In genomic region chr20:64180673-64181072, GRCh38 we compare ENCODE assay signal across 23 cellular contexts. TPM values are rescaled to one million over a fixed set of nuclear protein-coding genes. Genes with fewer than 3 reads are reported as not detected.
DNase-seq lines count a peak whose midpoint lies in the region; ATAC-seq and TF ChIP-seq lines count a peak whose summit lies in the region.
"Had no signal": no experiment of that assay in that cellular context is flagged by ENCODE, and none has a peak within 500 bp of the region (broad histone marks: within the 10 kb centered on the region; RNA-seq: fewer than 3 reads in every experiment).

No MANE protein-coding gene starts in this region.

- H3K4me1 Mint-ChIP-seq in activated CD8-positive, alpha-beta memory T cell treated with anti-CD3 and anti-CD28 coated beads, Interleukin-2, amount 10 ng/mL, durations not matched to agents 7 days and 5 days, result peaks cover 31% of the 10 kb centered on the region
- H3K4me1 Mint-ChIP-seq in central memory CD8-positive, alpha-beta T cell, result peaks cover 36% of the 10 kb centered on the region
- peaks cover 44 to 51% of the 10 kb centered on the region in 2 donors for H3K4me1 Mint-ChIP-seq in natural killer cell

- no peak for TF ChIP-seq POLR2A in tibial nerve (IDR thresholded peaks at IDR 0.05)

- H3K4me3 Mint-ChIP-seq in activated CD8-positive, alpha-beta memory T cell treated with anti-CD3 and anti-CD28 coated beads, Interleukin-2, amount 10 ng/mL, durations not matched to agents 7 days and 5 days, result no peak overlapping the region
- peak overlapping the region; percentile 2 for H3K4me3 Mint-ChIP-seq in central memory CD8-positive, alpha-beta T cell
- peak overlapping the region; percentile 60 for H3K4me3 Mint-ChIP-seq in natural killer cell
- H3K4me3 Mint-ChIP-seq: HFFc6 had no signal

- H3K27me3 ChIP-seq in tibial nerve, result peaks cover 0 to 14% of the 10 kb centered on the region in 2 donors
- peaks cover 26% of the 10 kb centered on the region for H3K27me3 ChIP-seq in GM23248 (replicated peaks; ENCODE audit: insufficient read depth)

- DNase-seq in activated CD8-positive, alpha-beta memory T cell treated with anti-CD3 and anti-CD28 coated beads, Interleukin-2, amount 10 ng/mL, durations not matched to agents 7 days and 5 days, result peak; percentile 45
- DNase-seq in activated CD8-positive, alpha-beta memory T cell treated with anti-CD3 and anti-CD28 coated beads for 24 hours, result no peak
- peak; percentile 18 for DNase-seq in Jurkat, Clone E6-1 (ENCODE audit: low read depth, low spot score)
- DNase-seq in central memory CD8-positive, alpha-beta T cell (ENCODE audit: low spot score in 2 of 2), result no peak
- no peak for DNase-seq in natural killer cell
- no peak for DNase-seq in tibial nerve (ENCODE audit: low spot score in 2 of 2)
- DNase-seq in GM23248, result no peak
- DNase-seq: EL, GF-D8, H7, HFFc6, KG1, NCI-H1105, NCI-H2081, NCI-H2171, NCI-H345, NCI-H524, NCI-H82 had no signal

- no peaks in the 10 kb centered on the region for H3K79me2 ChIP-seq in GM23248 (ENCODE audit: insufficient read depth)

- H3K9me3 ChIP-seq in tibial nerve, result no peaks in the 10 kb centered on the region
- no peaks in the 10 kb centered on the region for H3K9me3 ChIP-seq in GM23248 (ENCODE audit: low read depth)

- no peak overlapping the region for H3K27ac Mint-ChIP-seq in activated CD8-positive, alpha-beta memory T cell treated with anti-CD3 and anti-CD28 coated beads, Interleukin-2, amount 10 ng/mL, durations not matched to agents 7 days and 5 days
- H3K27ac Mint-ChIP-seq in central memory CD8-positive, alpha-beta T cell (ENCODE audit: low read depth), result no peak overlapping the region
- peak overlapping the region; percentile 2 to 43 for H3K27ac Mint-ChIP-seq in natural killer cell
- H3K27ac Mint-ChIP-seq: HFFc6 had no signal

- H4K20me1 ChIP-seq in GM23248 (ENCODE audit: insufficient read depth), result no peaks in the 10 kb centered on the region

- intact Hi-C loops in natural killer cell (cut with micrococcal nuclease), result no loop called here

- H3F3A ChIP-seq in GM23248 (ENCODE audit: insufficient read depth), result no peaks in the 10 kb centered on the region

- peaks cover 9% of the 10 kb centered on the region for H3K27me3 Mint-ChIP-seq in activated CD8-positive, alpha-beta memory T cell treated with anti-CD3 and anti-CD28 coated beads, Interleukin-2, amount 10 ng/mL, durations not matched to agents 7 days and 5 days
- peaks cover 36% of the 10 kb centered on the region for H3K27me3 Mint-ChIP-seq in central memory CD8-positive, alpha-beta T cell
- peaks cover 0 to 7% of the 10 kb centered on the region in 2 donors for H3K27me3 Mint-ChIP-seq in natural killer cell (ENCODE audit: low read depth in 2 of 2)

- ATAC-seq in activated CD8-positive, alpha-beta memory T cell treated with anti-CD3 and anti-CD28 coated beads, Interleukin-2, amount 10 ng/mL, durations not matched to agents 7 days and 5 days, result no peak
- ATAC-seq in central memory CD8-positive, alpha-beta T cell (replicated peaks; ENCODE audit: extremely low read depth, poor library complexity, severe bottlenecking), result no peak
- peak; percentile 46 to 84 (median 54) for ATAC-seq in natural killer cell
- no peak for ATAC-seq in HG03025 (IDR thresholded peaks at IDR 0.05; ENCODE audit: low FRiP score, unreplicated experiment)
- ATAC-seq: HepG2, Right ventricle myocardium inferior had no signal

- 76 to 77% methylated on average over 7 of the region's 7 CpGs for WGBS in tibial nerve, 2 donors
- 66 to 68% methylated on average over 7 of the region's 7 CpGs for WGBS in GM23248 (ENCODE audit: low coverage in 1 of 2, low lambda C conversion rate in 2 of 2, missing lambda C conversion rate in 2 of 2), 2 experiments

- no peak overlapping the region for H3K4me3 ChIP-seq in Jurkat, Clone E6-1 (ENCODE audit: low read length)
- H3K4me3 ChIP-seq in tibial nerve (no peak overlapping the region), GM23248 (no peak overlapping the region)

- no peak overlapping the region for H3K27ac ChIP-seq in tibial nerve
- H3K27ac ChIP-seq in GM23248, result no peak overlapping the region
- H3K27ac ChIP-seq: C4-2B, HL-60 had no signal

- H3K36me3 ChIP-seq in tibial nerve (no peaks in the 10 kb centered on the region), GM23248 (ENCODE audit: low read depth) (no peaks in the 10 kb centered on the region)

- H3K4me2 ChIP-seq in GM23248 (ENCODE audit: unreplicated experiment), result no peak overlapping the region

- H3K36me3 Mint-ChIP-seq in activated CD8-positive, alpha-beta memory T cell treated with anti-CD3 and anti-CD28 coated beads, Interleukin-2, amount 10 ng/mL, durations not matched to agents 7 days and 5 days, result peaks cover 1% of the 10 kb centered on the region
- no peaks in the 10 kb centered on the region for H3K36me3 Mint-ChIP-seq in central memory CD8-positive, alpha-beta T cell (ENCODE audit: insufficient read depth)
- H3K36me3 Mint-ChIP-seq in natural killer cell, result no peaks in the 10 kb centered on the region

- H3K9me3 Mint-ChIP-seq in activated CD8-positive, alpha-beta memory T cell treated with anti-CD3 and anti-CD28 coated beads, Interleukin-2, amount 10 ng/mL, durations not matched to agents 7 days and 5 days (ENCODE audit: low read depth), result peaks cover 5% of the 10 kb centered on the region
- H3K9me3 Mint-ChIP-seq in central memory CD8-positive, alpha-beta T cell, result no peaks in the 10 kb centered on the region
- H3K9me3 Mint-ChIP-seq in natural killer cell, result no peaks in the 10 kb centered on the region
- H3K9me3 Mint-ChIP-seq: HFFc6 had no signal

- no peak for TF ChIP-seq EP300 in tibial nerve (IDR thresholded peaks at IDR 0.05)

- no peak for TF ChIP-seq CTCF in natural killer cell (IDR thresholded peaks at IDR 0.05)
- TF ChIP-seq CTCF in tibial nerve (IDR thresholded peaks at IDR 0.05), result no peak

- CTCF ChIA-PET in activated CD8-positive, alpha-beta memory T cell treated with anti-CD3 and anti-CD28 coated beads, Interleukin-2, amount 10 ng/mL, durations not matched to agents 7 days and 5 days (lab: Charles Lee), result no interaction called here

- in situ Hi-C loops in GM23248 (cut with MboI), result no loop called here

- peaks cover 0 to 3% (median 0%) of the 10 kb centered on the region in 4 donors for H3K4me1 ChIP-seq in tibial nerve
- H3K4me1 ChIP-seq in GM23248 (ENCODE audit: insufficient read depth), result no peaks in the 10 kb centered on the region

- H3K9ac ChIP-seq in GM23248, result no peak overlapping the region

- H3K9me2 ChIP-seq in GM23248 (ENCODE audit: insufficient read depth), result no peaks in the 10 kb centered on the region

- no peak overlapping the region for H2AFZ ChIP-seq in GM23248

RNA-seq across cellular contexts. Expression of gene MYT1, which starts 16.4 kb away (rescaled TPM):
- not detected for total RNA-seq in activated CD8-positive, alpha-beta memory T cell treated with anti-CD3 and anti-CD28 coated beads, Interleukin-2, amount 10 ng/mL, durations not matched to agents 7 days and 5 days
- polyA plus RNA-seq in Jurkat, Clone E6-1 (2012; ENCODE audit: insufficient read depth, insufficient read length), result 4.0 TPM
- total RNA-seq in natural killer cell, result not detected
- total RNA-seq in tibial nerve, result not detected
- not detected in 2 replicates for total RNA-seq in GM23248 (2014; rRNA removed; shearing (Covaris generic))
- not detected in 2 replicates for polyA plus RNA-seq in GM23248 (2016; fragmentation: Nextera tagmentation; extraction: Ambion mirVana)
- total RNA-seq: HFFc6 had no signal

Comparison
In these comparisons a context has a peak if more than half of its experiments do, and no peak if none do; other contexts are left out.
1. DNase-seq: peak in activated CD8-positive, alpha-beta memory T cell treated with anti-CD3 and anti-CD28 coated beads, Interleukin-2, amount 10 ng/mL, durations not matched to agents 7 days and 5 days (single experiment) and Jurkat, Clone E6-1 (single experiment); none in activated CD8-positive, alpha-beta memory T cell treated with anti-CD3 and anti-CD28 coated beads for 24 hours (single experiment), central memory CD8-positive, alpha-beta T cell (0 of 2), natural killer cell (single experiment), tibial nerve (0 of 2) and GM23248 (single experiment).
2. ATAC-seq: peak in natural killer cell (3 of 3); none in activated CD8-positive, alpha-beta memory T cell treated with anti-CD3 and anti-CD28 coated beads, Interleukin-2, amount 10 ng/mL, durations not matched to agents 7 days and 5 days (single experiment), central memory CD8-positive, alpha-beta T cell (single experiment) and HG03025 (single experiment).
3. H3K27ac Mint-ChIP-seq: peak in natural killer cell (2 of 2); none in activated CD8-positive, alpha-beta memory T cell treated with anti-CD3 and anti-CD28 coated beads, Interleukin-2, amount 10 ng/mL, durations not matched to agents 7 days and 5 days (single experiment) and central memory CD8-positive, alpha-beta T cell (single experiment).